ENCODE assay signal across 1 cellular context in genomic region chr11:111598546-111598945, GRCh38.
TF ChIP-seq lines count a peak whose summit lies in the region.

No MANE protein-coding gene starts in this region.

TF ChIP-seq in K562, 482 proteins besides CTCF, POLR2A, EP300 and RAD21:
- TF ChIP-seq TAF15 (IDR thresholded peaks at IDR 0.05; ENCODE audit: low read depth, low read length) (no peak), PCBP1 (IDR thresholded peaks at IDR 0.05; ENCODE audit: low read depth, low read length, poor library complexity, severe bottlenecking) (no peak), RFX1 (IDR thresholded peaks at IDR 0.05) (no peak), SPI1 (IDR thresholded peaks at IDR 0.05; ENCODE audit: borderline replicate concordance, low read depth, low read length) (no peak), STAT5A (IDR thresholded peaks at IDR 0.05; ENCODE audit: borderline replicate concordance, low read length) (no peak), MCM3 (IDR thresholded peaks at IDR 0.05) (no peak), SREBF2 (CRISPR knock-in tag; IDR thresholded peaks at IDR 0.05) (no peak), ZNF224 (CRISPR knock-in tag; IDR thresholded peaks at IDR 0.05) (no peak), CREM (IDR thresholded peaks at IDR 0.05; ENCODE audit: low read depth) (no peak), RBM22 (IDR thresholded peaks at IDR 0.05; ENCODE audit: low read depth, low read length, poor library complexity, severe bottlenecking) (no peak), PHF20 (IDR thresholded peaks at IDR 0.05; ENCODE audit: partially characterized antibody) (no peak), ZNF133 (CRISPR knock-in tag; IDR thresholded peaks at IDR 0.05) (no peak), IFI16 (CRISPR knock-in tag; IDR thresholded peaks at IDR 0.05) (no peak), MEF2D (tag; conservative IDR thresholded peaks at IDR 0.05; ENCODE audit: low read depth) (no peak), FOXK2 (conservative IDR thresholded peaks at IDR 0.05 in 1 of 2, IDR thresholded peaks at IDR 0.05 in 1 of 2; ENCODE audit: low read depth in 2 of 2) (no peak), PTRF (tag; IDR thresholded peaks at IDR 0.05) (no peak), SIN3A (IDR thresholded peaks at IDR 0.05; ENCODE audit: borderline replicate concordance in 2 of 2, control insufficient read depth in 1 of 2, low read depth in 2 of 2, low read length in 2 of 2) (no peak), PHF8 (IDR thresholded peaks at IDR 0.05; ENCODE audit: borderline replicate concordance, low read length) (no peak)
- TF ChIP-seq, protein P1, sequence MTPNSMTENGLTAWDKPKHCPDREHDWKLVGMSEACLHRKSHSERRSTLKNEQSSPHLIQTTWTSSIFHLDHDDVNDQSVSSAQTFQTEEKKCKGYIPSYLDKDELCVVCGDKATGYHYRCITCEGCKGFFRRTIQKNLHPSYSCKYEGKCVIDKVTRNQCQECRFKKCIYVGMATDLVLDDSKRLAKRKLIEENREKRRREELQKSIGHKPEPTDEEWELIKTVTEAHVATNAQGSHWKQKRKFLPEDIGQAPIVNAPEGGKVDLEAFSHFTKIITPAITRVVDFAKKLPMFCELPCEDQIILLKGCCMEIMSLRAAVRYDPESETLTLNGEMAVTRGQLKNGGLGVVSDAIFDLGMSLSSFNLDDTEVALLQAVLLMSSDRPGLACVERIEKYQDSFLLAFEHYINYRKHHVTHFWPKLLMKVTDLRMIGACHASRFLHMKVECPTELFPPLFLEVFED (CRISPR knock-in tag; conservative IDR thresholded peaks at IDR 0.05), result no peak
TF ChIP-seq in K562: peak in this region for 0.
